In genomic region chr12:42705863-42706262, GRCh38 we compare ENCODE assay signal across 11 cellular contexts.
DNase-seq lines count a peak whose midpoint lies in the region; ATAC-seq and TF ChIP-seq lines count a peak whose summit lies in the region.
"Had no signal": no experiment of that assay in that cellular context is flagged by ENCODE, and none has a peak within 500 bp of the region (broad histone marks: within the 10 kb centered on the region; RNA-seq: fewer than 3 reads in every experiment).

No MANE protein-coding gene starts in this region.

- H3K9me3 ChIP-seq in GM23248 (ENCODE audit: low read depth) (no peaks in the 10 kb centered on the region), sigmoid colon (no peaks in the 10 kb centered on the region)

- no peak for TF ChIP-seq CTCF in brain microvascular endothelial cell (IDR thresholded peaks at IDR 0.05; ENCODE audit: low read depth, low read length, missing control alignments)
- TF ChIP-seq CTCF in sigmoid colon (IDR thresholded peaks at IDR 0.05), result no peak

- H3K9me2 ChIP-seq in GM23248 (ENCODE audit: insufficient read depth), result no peaks in the 10 kb centered on the region

- H4K20me1 ChIP-seq in GM23248 (ENCODE audit: insufficient read depth), result no peaks in the 10 kb centered on the region

- no peak for TF ChIP-seq EP300 in sigmoid colon (IDR thresholded peaks at IDR 0.05)

- intact Hi-C loops in left cardiac atrium (cut with DNase I), result no loop called here
- intact Hi-C loops in sigmoid colon (cut with DNase I), result no loop called here

- H3F3A ChIP-seq in GM23248 (ENCODE audit: insufficient read depth), result peaks cover 36% of the 10 kb centered on the region

- H3K27me3 ChIP-seq in GM23248 (replicated peaks; ENCODE audit: insufficient read depth), result no peaks in the 10 kb centered on the region
- no peaks in the 10 kb centered on the region for H3K27me3 ChIP-seq in brain microvascular endothelial cell (replicated peaks)
- no peaks in the 10 kb centered on the region for H3K27me3 ChIP-seq in sigmoid colon

- H3K9ac ChIP-seq in GM23248, result peak overlapping the region; percentile 31; the same call in 1 of the 2 replicates

- H3K79me2 ChIP-seq in GM23248 (ENCODE audit: insufficient read depth), result no peaks in the 10 kb centered on the region

- DNase-seq in GM23248, result peak; percentile 92
- peak; percentile 84 for DNase-seq in brain microvascular endothelial cell
- DNase-seq in left cardiac atrium, result peak; percentile 81
- DNase-seq in sigmoid colon, result peak; percentile 93
- DNase-seq in activated effector memory CD4-positive, alpha-beta T cell treated with anti-CD3 and anti-CD28 coated beads, Interleukin-2, amount 50 U/mL, for 16 hours, result no peak
- no peak for DNase-seq in DMS53 (lab: John Stamatoyannopoulos, UW)
- DNase-seq: DND-41; NCI-H187; stimulated activated CD4-positive, alpha-beta T cell treated with anti-CD3 and anti-CD28 coated beads, Interleukin-15, amount 100 ng/mL, for 24 hours had no signal

- in situ Hi-C loops in GM23248 (cut with MboI), result no loop called here
- in situ Hi-C loops in brain microvascular endothelial cell (cut with HindIII; ENCODE audit: low pct_ligation_motif_present, low sequenced_read_pairs), result no loop called here

- H3K4me2 ChIP-seq in GM23248 (ENCODE audit: unreplicated experiment), result no peak overlapping the region

- ATAC-seq in left cardiac atrium (peak; percentile 87 to 97), GM19351 (IDR thresholded peaks at IDR 0.05; ENCODE audit: unreplicated experiment) (no peak), GM19452 (IDR thresholded peaks at IDR 0.05; ENCODE audit: unreplicated experiment) (no peak)

- H3K4me1 ChIP-seq in GM23248 (ENCODE audit: insufficient read depth), result peaks cover 31% of the 10 kb centered on the region
- H3K4me1 ChIP-seq in sigmoid colon, result no peaks in the 10 kb centered on the region

- H3K36me3 ChIP-seq in GM23248 (ENCODE audit: low read depth) (no peaks in the 10 kb centered on the region), brain microvascular endothelial cell (replicated peaks) (no peaks in the 10 kb centered on the region), sigmoid colon (no peaks in the 10 kb centered on the region)

- no peak overlapping the region; the same call in 1 of the 2 replicates for H2AFZ ChIP-seq in GM23248

- WGBS in GM23248 (ENCODE audit: low coverage in 1 of 2, low lambda C conversion rate in 2 of 2, missing lambda C conversion rate in 2 of 2), 2 experiments, result 16 to 24% methylated on average over 4 of the region's 4 CpGs
- 36 to 57% methylated on average over 4 of the region's 4 CpGs for WGBS in sigmoid colon, 2 donors

- TF ChIP-seq POLR2A in sigmoid colon (IDR thresholded peaks at IDR 0.05), result no peak

- peak overlapping the region; percentile 54 for H3K27ac ChIP-seq in GM23248
- no peak overlapping the region for H3K27ac ChIP-seq in brain microvascular endothelial cell
- H3K27ac ChIP-seq in sigmoid colon, result peak overlapping the region in 2 of 4 donors; percentile 18 to 39

- H3K4me3 ChIP-seq in GM23248 (no peak overlapping the region), brain microvascular endothelial cell (ENCODE audit: low read depth, low read length) (no peak overlapping the region), sigmoid colon (no peak overlapping the region)

Comparison
In these comparisons a context has a peak if more than half of its experiments do, and no peak if none do; other contexts are left out.
1. DNase-seq: peak in GM23248 (single experiment), brain microvascular endothelial cell (single experiment), left cardiac atrium (single experiment) and sigmoid colon (single experiment); none in activated effector memory CD4-positive, alpha-beta T cell treated with anti-CD3 and anti-CD28 coated beads, Interleukin-2, amount 50 U/mL, for 16 hours (single experiment) and DMS53 (single experiment).
2. ATAC-seq: peak in left cardiac atrium (2 of 2); none in GM19351 (single experiment) and GM19452 (single experiment).